12 cellular contexts compared by ENCODE assay signal in the genomic region with DNA sequence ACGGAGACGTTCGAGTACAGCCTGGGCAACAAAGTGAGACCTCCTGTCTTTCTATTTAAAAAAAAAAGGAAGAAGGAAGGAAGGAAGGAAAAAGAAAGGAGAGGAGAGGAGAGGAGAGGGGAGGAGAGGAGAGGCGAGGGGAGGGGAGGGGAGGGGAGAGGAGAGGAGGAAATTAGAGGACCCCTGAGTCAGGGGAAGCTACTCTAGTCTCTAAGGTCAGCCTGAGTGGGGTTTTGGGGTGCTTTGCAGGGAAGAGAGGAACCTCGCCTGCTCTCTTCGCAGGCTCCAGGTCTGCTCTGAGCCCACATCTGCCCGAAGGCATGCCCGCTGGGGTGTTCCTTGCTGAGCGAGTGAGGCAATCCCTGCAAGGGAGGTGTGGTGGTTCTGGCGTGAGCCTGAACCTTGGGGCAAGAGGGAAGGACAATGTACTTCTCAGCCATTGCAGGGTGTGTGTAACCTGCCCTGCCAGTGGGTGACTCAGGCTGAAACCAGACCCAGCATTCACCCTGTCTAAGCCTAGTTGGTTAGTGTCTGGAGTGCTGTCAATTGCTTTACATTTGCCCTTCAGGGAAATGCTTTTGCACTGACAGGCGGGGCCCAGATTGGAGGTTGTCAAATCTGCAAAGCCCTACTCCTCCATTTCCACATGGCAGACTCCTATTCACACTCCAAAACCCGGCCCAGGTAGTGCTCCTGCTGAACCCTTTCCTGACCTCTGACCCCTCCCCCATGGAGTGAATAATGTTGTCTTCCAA. TPM values are rescaled to one million over a fixed set of nuclear protein-coding genes. Genes with fewer than 3 reads are reported as not detected.
DNase-seq lines count a peak whose midpoint lies in the region; ATAC-seq, FAIRE-seq and TF ChIP-seq lines count a peak whose summit lies in the region.
"Had no signal": no experiment of that assay in that cellular context is flagged by ENCODE, and none has a peak within 500 bp of the region (broad histone marks: within the 10 kb centered on the region; RNA-seq: fewer than 3 reads in every experiment).

No MANE protein-coding gene starts in this region.

- H3K36me3 Mint-ChIP-seq in activated naive CD4-positive, alpha-beta T cell treated with anti-CD3 and anti-CD28 coated beads, Interleukin-2, amount 10 ng/mL, durations not matched to agents 7 days and 5 days = no peaks in the 10 kb centered on the region

- no peak for TF ChIP-seq POLR2A in K562 (conservative IDR thresholded peaks at IDR 0.05)

- H3K23ac ChIP-seq in neuronal stem cell (ENCODE audit: low read depth, low read length, poor library complexity) = peak overlapping the region; percentile 44

- WGBS in K562 (ENCODE audit: insufficient coverage, low coverage, missing lambda C conversion rate) = 26% methylated on average over 8 of the region's 12 CpGs
- no CpG with 5 or more reads among the region's 12 CpGs for WGBS in neuronal stem cell (ENCODE audit: extremely low coverage in 2 of 2, insufficient read length in 2 of 2, insufficient replicate concordance in 1 of 2), 2 donors

- H3K4me1 ChIP-seq in K562 (replicated peaks in 1 of 2; ENCODE audit: control insufficient read depth in 2 of 2, insufficient read depth in 2 of 2, low read length in 2 of 2) (peaks cover 0 to 8% of the 10 kb centered on the region in 2 experiments; a peak in 1 of 5 replicates), neuronal stem cell (ENCODE audit: control insufficient read depth in 2 of 2, insufficient read depth in 1 of 2, low read depth in 1 of 2, low read length in 2 of 2) (peaks cover 0 to 4% of the 10 kb centered on the region in 2 donors)

- CTCF ChIA-PET in K562 (lab: Yijun Ruan, JAX; ENCODE audit: low intra/inter-chr PET ratio) = no interaction called here
- CTCF ChIA-PET in activated naive CD4-positive, alpha-beta T cell treated with anti-CD3 and anti-CD28 coated beads, Interleukin-2, amount 10 ng/mL, durations not matched to agents 7 days and 5 days (lab: Charles Lee) = no interaction called here

- H3K36me3 ChIP-seq in K562 (ENCODE audit: control insufficient read depth, insufficient read depth, low read length) (no peaks in the 10 kb centered on the region), neuronal stem cell (replicated peaks in 1 of 2; ENCODE audit: control insufficient read depth in 2 of 2, insufficient read depth in 2 of 2, low read length in 2 of 2) (no peaks in the 10 kb centered on the region)
- H3K36me3 ChIP-seq: upper lobe of left lung had no signal

- no peak overlapping the region for H4K91ac ChIP-seq in neuronal stem cell (ENCODE audit: low read depth, low read length, poor library complexity)

- in situ Hi-C loops in K562 (cut with MboI) = no loop called here

- no peaks in the 10 kb centered on the region for H3K9me1 ChIP-seq in K562 (ENCODE audit: control insufficient read depth, insufficient read depth, low read length)

- peak overlapping the region; percentile 24 for H2BK5ac ChIP-seq in neuronal stem cell (ENCODE audit: low read length)

- H3K4me3 ChIP-seq in GM12865 (ENCODE audit: low read depth, low read length) (no peak overlapping the region), K562 (no peak overlapping the region), neuronal stem cell (ENCODE audit: low read length in 2 of 2) (peak overlapping the region in 1 of 2 donors; percentile 35)
- H3K4me3 ChIP-seq: upper lobe of left lung had no signal

- BruUV-seq in K562 (replicated peaks; lab: Mats Ljungman, UMichigan) = no TSS peak

- H2BK12ac ChIP-seq in neuronal stem cell (ENCODE audit: low read length) = no peak overlapping the region

- H3K9me3 ChIP-seq in K562 (replicated peaks; ENCODE audit: control insufficient read depth, insufficient read depth, low read depth, low read length) = no peaks in the 10 kb centered on the region
- no peaks in the 10 kb centered on the region for H3K9me3 ChIP-seq in neuronal stem cell (replicated peaks in 1 of 2; ENCODE audit: control insufficient read depth in 2 of 2, insufficient read depth in 1 of 2, low read depth in 1 of 2, low read length in 2 of 2)
- H3K9me3 ChIP-seq: upper lobe of left lung had no signal

- no peak overlapping the region for H2BK15ac ChIP-seq in neuronal stem cell (ENCODE audit: low read length)

- no peak overlapping the region for H3K27ac ChIP-seq in K562 (ENCODE audit: extremely low read depth, low read depth, low read length)
- no peak overlapping the region for H3K27ac ChIP-seq in neuronal stem cell (replicated peaks; ENCODE audit: low read length)
- H3K27ac ChIP-seq: KMS-11, upper lobe of left lung had no signal

- peaks cover 25% of the 10 kb centered on the region for H3K4me1 Mint-ChIP-seq in activated naive CD4-positive, alpha-beta T cell treated with anti-CD3 and anti-CD28 coated beads, Interleukin-2, amount 10 ng/mL, durations not matched to agents 7 days and 5 days

- peak; percentile 63 for ATAC-seq in K562
- no peak for ATAC-seq in HG03175 (IDR thresholded peaks at IDR 0.05; ENCODE audit: unreplicated experiment)

- peak overlapping the region; percentile 10 for H2AK5ac ChIP-seq in neuronal stem cell (ENCODE audit: low read depth, low read length)

- H3K79me1 ChIP-seq in neuronal stem cell (ENCODE audit: low read depth, low read length) = no peaks in the 10 kb centered on the region

- peaks cover 4% of the 10 kb centered on the region; the same call in 1 of the 2 replicates for H4K20me1 ChIP-seq in K562 (replicated peaks; ENCODE audit: control insufficient read depth, insufficient read depth, low read length)

- H3K4me2 ChIP-seq in K562 (ENCODE audit: insufficient read depth, low read length) (no peak overlapping the region), neuronal stem cell (ENCODE audit: insufficient read depth, low read length, poor library complexity, severe bottlenecking) (no peak overlapping the region)
- H3K4me2 ChIP-seq: KMS-11 had no signal

- H3K9ac ChIP-seq in K562 (ENCODE audit: insufficient read depth in 1 of 2, low read depth in 2 of 2, low read length in 2 of 2) (peak overlapping the region in 1 of 2 experiments; percentile 68; a peak in 1 of 4 replicates), neuronal stem cell (ENCODE audit: low read depth, low read length, poor library complexity) (no peak overlapping the region)
- H3K9ac ChIP-seq: KMS-11 had no signal

- H2BK120ac ChIP-seq in neuronal stem cell (ENCODE audit: low read depth, low read length) = peak overlapping the region; percentile 76

- H3K27me3 ChIP-seq in K562 (ENCODE audit: control insufficient read depth in 2 of 2, insufficient read depth in 2 of 2, low read length in 2 of 2) (peaks cover 9 to 22% of the 10 kb centered on the region in 2 experiments; a peak in 4 of 5 replicates), neuronal stem cell (ENCODE audit: control insufficient read depth in 3 of 3, insufficient read depth in 3 of 3, low read depth in 1 of 3, low read length in 3 of 3) (peaks cover 0 to 16% (median 0%) of the 10 kb centered on the region in 3 experiments)
- H3K27me3 ChIP-seq: upper lobe of left lung had no signal

- TF ChIP-seq CTCF in GM12865 (IDR thresholded peaks at IDR 0.05; ENCODE audit: insufficient read depth, low read depth, low read length, missing control alignments) (no peak), K562 (IDR thresholded peaks at IDR 0.05 in 2 of 3, conservative IDR thresholded peaks at IDR 0.05 in 1 of 3; ENCODE audit: insufficient read depth in 2 of 3, low read depth in 1 of 3, low read length in 3 of 3) (no peak)

- no peaks in the 10 kb centered on the region for H3K9me3 Mint-ChIP-seq in activated naive CD4-positive, alpha-beta T cell treated with anti-CD3 and anti-CD28 coated beads, Interleukin-2, amount 10 ng/mL, durations not matched to agents 7 days and 5 days

- DNase-seq in GM12865 (ENCODE audit: low read depth) (peak; percentile 54), NCI-H2107 treated with DMSO at 0.1 percent for 48 hours (lab: John Stamatoyannopoulos, UW; ENCODE audit: unreplicated experiment) (peak; percentile 30), K562 (ENCODE audit: extremely low read depth in 1 of 4, low spot score in 3 of 4) (no peak), neuronal stem cell (ENCODE audit: low spot score) (no peak), inferior parietal cortex (ENCODE audit: extremely low spot score) (no peak)
- DNase-seq in activated T-cell treated with anti-CD3 and anti-CD28 coated beads, Interleukin-2, amount 50 U/mL, for 48 hours = no peak
- DNase-seq in activated naive CD4-positive, alpha-beta T cell treated with anti-CD3 and anti-CD28 coated beads, Interleukin-2, amount 10 ng/mL, durations not matched to agents 7 days and 5 days = no peak
- DNase-seq: activated CD4-positive, alpha-beta T cell treated with anti-CD3 and anti-CD28 coated beads, Interleukin-2, amount 50 U/mL, for 48 hours had no signal

- no peak for TF ChIP-seq RAD21 in K562 (CRISPR knock-in tag; conservative IDR thresholded peaks at IDR 0.05 in 1 of 2, IDR thresholded peaks at IDR 0.05 in 1 of 2)

- no peaks in the 10 kb centered on the region for H3K79me2 ChIP-seq in K562 (ENCODE audit: control insufficient read depth, insufficient read depth, low read length)

- no peak for FAIRE-seq in K562 (lab: Jason Lieb, UNC)

- H3K27ac Mint-ChIP-seq in activated naive CD4-positive, alpha-beta T cell treated with anti-CD3 and anti-CD28 coated beads, Interleukin-2, amount 10 ng/mL, durations not matched to agents 7 days and 5 days = no peak overlapping the region

- H3K27me3 Mint-ChIP-seq in activated naive CD4-positive, alpha-beta T cell treated with anti-CD3 and anti-CD28 coated beads, Interleukin-2, amount 10 ng/mL, durations not matched to agents 7 days and 5 days = peaks cover 66% of the 10 kb centered on the region

- H3K18ac ChIP-seq in neuronal stem cell (ENCODE audit: low read length) = peak overlapping the region; percentile 52

- no peak overlapping the region for H3K14ac ChIP-seq in neuronal stem cell (ENCODE audit: low read length)

- no peak overlapping the region for H2AFZ ChIP-seq in K562 (ENCODE audit: low read depth, low read length)
- peak overlapping the region; percentile 6 for H2AFZ ChIP-seq in neuronal stem cell (ENCODE audit: low read length)

- TF ChIP-seq EP300 in K562 (IDR thresholded peaks at IDR 0.05; ENCODE audit: low read length) = no peak

- H4K8ac ChIP-seq in neuronal stem cell (ENCODE audit: low read depth, low read length) = no peak overlapping the region

- H3K4ac ChIP-seq in neuronal stem cell (ENCODE audit: low read length) = no peak overlapping the region

- intact Hi-C loops in K562 (cut with micrococcal nuclease) = no loop called here

- no peak overlapping the region for H3K4me3 Mint-ChIP-seq in activated naive CD4-positive, alpha-beta T cell treated with anti-CD3 and anti-CD28 coated beads, Interleukin-2, amount 10 ng/mL, durations not matched to agents 7 days and 5 days

- POLR2A ChIA-PET in K562 (lab: Yijun Ruan, JAX) = interaction anchor here (1.2 kb wide), 1 partner anchor 10 kb away, joined by 3 read pairs; no protein-coding TSS in a partner anchor

RNA-seq across cellular contexts. Expression of a gene that starts 15.3 kb away (rescaled TPM):
- not detected in 2 replicates for total RNA-seq in K562 (2011; cell fraction: chromatin; rRNA removed; ENCODE audit: low replicate concordance)
- not detected in 2 replicates for total RNA-seq in K562 (2011; cell fraction: nucleolus; rRNA removed)
- not detected in 2 replicates for total RNA-seq in K562 (2011; cell fraction: nucleoplasm; rRNA removed)
- total RNA-seq in K562 (2014; rRNA removed) (0.04 TPM in 1 of 2 replicates, not detected in the other), K562 (2014; rRNA removed; fragmentation: Illumina TruSeq; extraction: Trizol) (not detected in 2 replicates), K562 (2015; rRNA removed; fragmentation: Illumina TruSeq; extraction: Trizol) (not detected in 2 replicates), K562 (2021) (not detected in 2 replicates)
- polyA plus RNA-seq in K562 (2011; rRNA removed) (not detected in 2 replicates), K562 (2014; fragmentation: Illumina TruSeq; extraction: Trizol) (not detected in 2 replicates), K562 (2014; fragmentation: Nextera tagmentation; extraction: Ambion mirVana) (not detected), K562 (2014; rRNA removed) (0.07 TPM in 1 of 2 replicates, not detected in the other)
- 0.03 TPM in 1 of 2 replicates, not detected in the other for polyA plus RNA-seq in K562 (2011; cell fraction: cytosol; rRNA removed)
- not detected in 2 replicates for polyA plus RNA-seq in K562 (2011; cell fraction: nucleus; rRNA removed)
- polyA plus RNA-seq in K562 (2012) = 0.04 TPM in 1 of 2 replicates, not detected in the other
- not detected in 2 replicates for polyA minus RNA-seq in K562 (2011; rRNA and poly(A)+ RNA removed)
- not detected in 2 replicates for polyA minus RNA-seq in K562 (2011; cell fraction: cytosol; rRNA and poly(A)+ RNA removed)
- polyA minus RNA-seq in K562 (2011; cell fraction: nucleus; rRNA and poly(A)+ RNA removed) = not detected in 2 replicates
- polyA plus RNA-seq in neuronal stem cell (2013, experiment 1 of 2) = 0.18 TPM
- 0.18 TPM for polyA plus RNA-seq in neuronal stem cell (2013, experiment 2 of 2)
- total RNA-seq: fibroblast of lung had no signal
- polyA plus RNA-seq: fibroblast of lung had no signal

RNA-seq across cellular contexts. Expression of a gene that starts 21.4 kb away (rescaled TPM):
- total RNA-seq in K562 (2011; cell fraction: chromatin; rRNA removed; ENCODE audit: low replicate concordance) = 44.9 and 117 TPM in 2 replicates
- total RNA-seq in K562 (2011; cell fraction: nucleolus; rRNA removed) = 57.4 and 66.4 TPM in 2 replicates
- 50.4 and 55.9 TPM in 2 replicates for total RNA-seq in K562 (2011; cell fraction: nucleoplasm; rRNA removed)
- total RNA-seq in K562 (2014; rRNA removed) (11.6 and 14.0 TPM in 2 replicates), K562 (2014; rRNA removed; fragmentation: Illumina TruSeq; extraction: Trizol) (3.3 and 4.3 TPM in 2 replicates), K562 (2015; rRNA removed; fragmentation: Illumina TruSeq; extraction: Trizol) (7.6 and 7.7 TPM in 2 replicates), K562 (2021) (13.8 and 16.0 TPM in 2 replicates)
- polyA plus RNA-seq in K562 (2011; rRNA removed) (4.8 and 9.5 TPM in 2 replicates), K562 (2014; fragmentation: Illumina TruSeq; extraction: Trizol) (9.0 and 12.6 TPM in 2 replicates), K562 (2014; fragmentation: Nextera tagmentation; extraction: Ambion mirVana) (under 1 TPM; 0.39 to 0.50 TPM), K562 (2014; rRNA removed) (10.4 and 13.2 TPM in 2 replicates)
- polyA plus RNA-seq in K562 (2011; cell fraction: cytosol; rRNA removed) = 5.6 and 9.3 TPM in 2 replicates
- 35.4 and 61.3 TPM in 2 replicates for polyA plus RNA-seq in K562 (2011; cell fraction: nucleus; rRNA removed)
- 8.2 and 13.0 TPM in 2 replicates for polyA plus RNA-seq in K562 (2012)
- 8.5 and 9.4 TPM in 2 replicates for polyA minus RNA-seq in K562 (2011; rRNA and poly(A)+ RNA removed)
- polyA minus RNA-seq in K562 (2011; cell fraction: cytosol; rRNA and poly(A)+ RNA removed) = 6.1 and 7.8 TPM in 2 replicates
- polyA minus RNA-seq in K562 (2011; cell fraction: nucleus; rRNA and poly(A)+ RNA removed) = 23.6 and 24.7 TPM in 2 replicates
- polyA plus RNA-seq in neuronal stem cell (2013, experiment 1 of 2) = 7.3 TPM
- 7.1 TPM for polyA plus RNA-seq in neuronal stem cell (2013, experiment 2 of 2)

RNA-seq across cellular contexts. Expression of a gene that starts 35.6 kb away (rescaled TPM):
- 1.3 and 3.1 TPM in 2 replicates for total RNA-seq in K562 (2011; cell fraction: chromatin; rRNA removed; ENCODE audit: low replicate concordance)
- total RNA-seq in K562 (2011; cell fraction: nucleolus; rRNA removed) = 1.4 and 2.2 TPM in 2 replicates
- 1.5 and 3.8 TPM in 2 replicates for total RNA-seq in K562 (2011; cell fraction: nucleoplasm; rRNA removed)
- total RNA-seq in K562 (2014; rRNA removed) (2.2 and 2.4 TPM in 2 replicates), K562 (2014; rRNA removed; fragmentation: Illumina TruSeq; extraction: Trizol) (0.36 and 1.4 TPM in 2 replicates), K562 (2015; rRNA removed; fragmentation: Illumina TruSeq; extraction: Trizol) (1.2 and 4.1 TPM in 2 replicates), K562 (2021) (5.3 and 6.2 TPM in 2 replicates)
- polyA plus RNA-seq in K562 (2011; rRNA removed) (1.8 and 3.0 TPM in 2 replicates), K562 (2014; fragmentation: Illumina TruSeq; extraction: Trizol) (6.2 and 6.7 TPM in 2 replicates), K562 (2014; fragmentation: Nextera tagmentation; extraction: Ambion mirVana) (1 to 10 TPM in 1 of 2 experiments, under 1 TPM in 1; 0.71 to 2.1 TPM), K562 (2014; rRNA removed) (7.5 and 8.5 TPM in 2 replicates)
- 3.9 and 11.1 TPM in 2 replicates for polyA plus RNA-seq in K562 (2011; cell fraction: cytosol; rRNA removed)
- polyA plus RNA-seq in K562 (2011; cell fraction: nucleus; rRNA removed) = 3.3 and 4.6 TPM in 2 replicates
- 10.0 and 16.1 TPM in 2 replicates for polyA plus RNA-seq in K562 (2012)
- 0.66 TPM in 1 of 2 replicates, not detected in the other for polyA minus RNA-seq in K562 (2011; rRNA and poly(A)+ RNA removed)
- 3.9 TPM in 1 of 2 replicates, not detected in the other for polyA minus RNA-seq in K562 (2011; cell fraction: cytosol; rRNA and poly(A)+ RNA removed)
- polyA minus RNA-seq in K562 (2011; cell fraction: nucleus; rRNA and poly(A)+ RNA removed) = 0.40 and 0.44 TPM in 2 replicates
- polyA plus RNA-seq in neuronal stem cell (2013, experiment 1 of 2) = 8.5 TPM
- 6.5 TPM for polyA plus RNA-seq in neuronal stem cell (2013, experiment 2 of 2)

RNA-seq across cellular contexts. Expression of a gene that starts 58.9 kb away (rescaled TPM):
- total RNA-seq in K562 (2011; cell fraction: chromatin; rRNA removed; ENCODE audit: low replicate concordance) = 23.1 and 62.7 TPM in 2 replicates
- total RNA-seq in K562 (2011; cell fraction: nucleolus; rRNA removed) = 46.3 and 47.2 TPM in 2 replicates
- 25.7 and 30.1 TPM in 2 replicates for total RNA-seq in K562 (2011; cell fraction: nucleoplasm; rRNA removed)
- total RNA-seq in K562 (2014; rRNA removed) = 9.8 and 12.3 TPM in 2 replicates
- 7.7 and 9.6 TPM in 2 replicates for total RNA-seq in K562 (2014; rRNA removed; fragmentation: Illumina TruSeq; extraction: Trizol)
- 9.7 and 11.3 TPM in 2 replicates for total RNA-seq in K562 (2015; rRNA removed; fragmentation: Illumina TruSeq; extraction: Trizol)
- total RNA-seq in K562 (2021) = 29.4 and 30.0 TPM in 2 replicates
- polyA plus RNA-seq in K562 (2011; rRNA removed) = 11.1 and 15.3 TPM in 2 replicates
- polyA plus RNA-seq in K562 (2011; cell fraction: cytosol; rRNA removed) = 20.6 and 30.6 TPM in 2 replicates
- 50.4 and 55.2 TPM in 2 replicates for polyA plus RNA-seq in K562 (2011; cell fraction: nucleus; rRNA removed)
- polyA plus RNA-seq in K562 (2012) = 25.3 and 34.4 TPM in 2 replicates
- 27.8 and 33.7 TPM in 2 replicates for polyA plus RNA-seq in K562 (2014; fragmentation: Illumina TruSeq; extraction: Trizol)
- polyA plus RNA-seq in K562 (2014; fragmentation: Nextera tagmentation; extraction: Ambion mirVana) = 10 to 100 TPM in 1 of 2 experiments, 1 to 10 TPM in 1; 5.8 to 12.9 TPM
- 18.9 and 20.0 TPM in 2 replicates for polyA plus RNA-seq in K562 (2014; rRNA removed)
- polyA minus RNA-seq in K562 (2011; rRNA and poly(A)+ RNA removed) = 10.7 and 11.1 TPM in 2 replicates
- polyA minus RNA-seq in K562 (2011; cell fraction: cytosol; rRNA and poly(A)+ RNA removed) = 15.3 and 20.8 TPM in 2 replicates
- polyA minus RNA-seq in K562 (2011; cell fraction: nucleus; rRNA and poly(A)+ RNA removed) = 29.6 and 39.9 TPM in 2 replicates
- polyA plus RNA-seq in neuronal stem cell (2013, experiment 1 of 2) = 39.1 TPM
- 39.1 TPM for polyA plus RNA-seq in neuronal stem cell (2013, experiment 2 of 2)

Comparison
In these comparisons a context has a peak if more than half of its experiments do, and no peak if none do; other contexts are left out.
1. DNase-seq: peak in GM12865 (single experiment) and NCI-H2107 treated with DMSO at 0.1 percent for 48 hours (single experiment); none in K562 (0 of 4), neuronal stem cell (single experiment), inferior parietal cortex (single experiment), activated T-cell treated with anti-CD3 and anti-CD28 coated beads, Interleukin-2, amount 50 U/mL, for 48 hours (0 of 2) and activated naive CD4-positive, alpha-beta T cell treated with anti-CD3 and anti-CD28 coated beads, Interleukin-2, amount 10 ng/mL, durations not matched to agents 7 days and 5 days (single experiment).